In the genomic region with DNA sequence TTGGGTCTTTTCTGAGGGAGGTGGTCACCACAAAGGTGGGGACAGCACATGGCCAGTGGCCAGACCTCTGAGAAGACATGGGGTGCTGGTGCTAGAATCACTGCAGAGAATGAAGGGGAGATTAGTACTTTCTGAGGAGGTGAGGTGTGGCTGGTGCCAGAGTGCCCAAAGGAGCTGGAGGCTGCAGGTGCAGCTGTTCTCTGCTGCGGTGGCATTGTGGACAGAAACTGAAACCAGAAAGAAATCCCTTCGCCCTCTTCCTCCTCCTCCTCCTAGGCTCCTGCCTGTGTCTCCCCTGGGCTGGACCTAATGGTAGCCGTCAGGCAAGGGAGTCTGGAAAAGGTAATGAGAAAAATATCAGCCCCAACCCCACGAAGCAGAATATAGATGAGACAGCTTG, we compare ENCODE assay signal across 23 cellular contexts.
"Had no signal": no experiment of that assay in that cellular context is flagged by ENCODE, and none has a peak within 500 bp of the region (broad histone marks: within the 10 kb centered on the region; RNA-seq: fewer than 3 reads in every experiment).

No MANE protein-coding gene starts in this region.

- H3K27ac Mint-ChIP-seq: activated naive CD4-positive, alpha-beta T cell treated with anti-CD3 and anti-CD28 coated beads, Interleukin-2, amount 10 ng/mL, durations not matched to agents 7 days and 5 days; activated T-cell treated with anti-CD3 and anti-CD28 coated beads, Interleukin-2, amount 50 U/mL, for 72 hours; natural killer cell treated with Interleukin-12 subunit alpha and Interleukin-12 subunit beta and Interleukin-15 and Interleukin-18, amount 100 ng/mL, for 72 hours; T-cell; T-helper 2 cell treated with Interferon-gamma antibody and Interleukin-4, amounts not matched to agents 5 μg/mL and 100 μg/mL, for 36 hours had no signal

- H3K4me1 Mint-ChIP-seq: activated naive CD4-positive, alpha-beta T cell treated with anti-CD3 and anti-CD28 coated beads, Interleukin-2, amount 10 ng/mL, durations not matched to agents 7 days and 5 days; T-cell had no signal

- H3K4me1 ChIP-seq: body of pancreas, lower lobe of right lung, psoas muscle, right atrium auricular region, uterus had no signal

- H3K9me3 ChIP-seq: body of pancreas, lower lobe of right lung, neutrophil, ovary, psoas muscle, right atrium auricular region, transverse colon, uterus had no signal

- H3K4me3 Mint-ChIP-seq: activated naive CD4-positive, alpha-beta T cell treated with anti-CD3 and anti-CD28 coated beads, Interleukin-2, amount 10 ng/mL, durations not matched to agents 7 days and 5 days; activated T-cell treated with anti-CD3 and anti-CD28 coated beads, Interleukin-2, amount 50 U/mL, for 72 hours; natural killer cell treated with Interleukin-12 subunit alpha and Interleukin-12 subunit beta and Interleukin-15 and Interleukin-18, amount 100 ng/mL, for 72 hours; T-cell; T-helper 2 cell treated with Interferon-gamma antibody and Interleukin-4, amounts not matched to agents 5 μg/mL and 100 μg/mL, for 36 hours had no signal

- H3K27me3 ChIP-seq: body of pancreas, neutrophil, ovary, right atrium auricular region, transverse colon, uterus had no signal

- H3K36me3 ChIP-seq: lower lobe of right lung, neutrophil, ovary, transverse colon, uterus had no signal

- H3K27ac ChIP-seq: body of pancreas, lower lobe of right lung, neutrophil, ovary, psoas muscle, right atrium auricular region, transverse colon, uterus had no signal

- DNase-seq: activated effector memory CD4-positive, alpha-beta T cell treated with Interleukin-2 at 50 U/mL for 16 hours; activated naive CD4-positive, alpha-beta T cell treated with anti-CD3 and anti-CD28 coated beads, Interleukin-2, amount 10 ng/mL, durations not matched to agents 7 days and 5 days; activated T-cell treated with anti-CD3 and anti-CD28 coated beads, Interleukin-2, amount 50 U/mL, for 72 hours; anterior cingulate cortex; body of pancreas; caudate nucleus; dermis blood vessel endothelial cell; effector memory CD4-positive, alpha-beta T cell; foreskin melanocyte; kidney; lower lobe of right lung; ovary; psoas muscle; stimulated activated CD4-positive, alpha-beta T cell treated with anti-CD3 and anti-CD28 coated beads, Interleukin-1b, Interleukin-23, amount 100 ng/mL, for 48 hours; T-cell; transverse colon; uterus had no signal

- ATAC-seq: activated T-cell treated with anti-CD3 and anti-CD28 coated beads, Interleukin-2, amount 50 U/mL, for 72 hours; body of pancreas; esophagus mucosa; left lobe of liver; lower lobe of right lung; natural killer cell treated with Interleukin-12 subunit alpha and Interleukin-12 subunit beta and Interleukin-15 and Interleukin-18, amount 100 ng/mL, for 72 hours; psoas muscle; T-cell had no signal

- H3K36me3 Mint-ChIP-seq: activated naive CD4-positive, alpha-beta T cell treated with anti-CD3 and anti-CD28 coated beads, Interleukin-2, amount 10 ng/mL, durations not matched to agents 7 days and 5 days; natural killer cell treated with Interleukin-12 subunit alpha and Interleukin-12 subunit beta and Interleukin-15 and Interleukin-18, amount 100 ng/mL, for 72 hours; T-cell had no signal

- H3K4me3 ChIP-seq: body of pancreas, lower lobe of right lung, ovary, psoas muscle, right atrium auricular region, transverse colon, uterus had no signal

- H3K9me3 Mint-ChIP-seq: activated naive CD4-positive, alpha-beta T cell treated with anti-CD3 and anti-CD28 coated beads, Interleukin-2, amount 10 ng/mL, durations not matched to agents 7 days and 5 days; activated T-cell treated with anti-CD3 and anti-CD28 coated beads, Interleukin-2, amount 50 U/mL, for 72 hours; natural killer cell treated with Interleukin-12 subunit alpha and Interleukin-12 subunit beta and Interleukin-15 and Interleukin-18, amount 100 ng/mL, for 72 hours; T-cell; T-helper 2 cell treated with Interferon-gamma antibody and Interleukin-4, amounts not matched to agents 5 μg/mL and 100 μg/mL, for 36 hours had no signal

- H3K27me3 Mint-ChIP-seq: T-cell had no signal
